ENCODE assay signal across 1 cellular context in genomic region chr6:148516116-148517016, GRCh38.
TF ChIP-seq lines count a peak whose summit lies in the region.

No MANE protein-coding gene starts in this region.

TF ChIP-seq in H1, 55 proteins besides CTCF, POLR2A, EP300 and RAD21 (continued from another document):
- TF ChIP-seq NANOG (IDR thresholded peaks at IDR 0.05; ENCODE audit: insufficient read depth, low read depth, low read length, poor library complexity, severe bottlenecking): no peak
- no peak for TF ChIP-seq HDAC2 (IDR thresholded peaks at IDR 0.05; ENCODE audit: borderline replicate concordance in 1 of 2, low read depth in 2 of 2, low read length in 2 of 2)
TF ChIP-seq in H1: peak in this region for 0.
